24 cellular contexts compared by ENCODE assay signal in genomic region chr10:10207538-10207937, GRCh38.
"Had no signal": no experiment of that assay in that cellular context is flagged by ENCODE, and none has a peak within 500 bp of the region (broad histone marks: within the 10 kb centered on the region; RNA-seq: fewer than 3 reads in every experiment).

No MANE protein-coding gene starts in this region.

- H3K9me3 ChIP-seq: Peyer's patch, SJCRH30 had no signal

- ATAC-seq: Right ventricle myocardium inferior, SK-N-SH treated with all-trans-retinoic acid at 6 μM for 48 hours had no signal

- H3K4me3 ChIP-seq: PC-9, Peyer's patch, SJCRH30 had no signal

- H3K4me1 ChIP-seq: Peyer's patch, SJCRH30 had no signal

- H3K4me2 ChIP-seq: PC-9 had no signal

- DNase-seq: IMR-90, Kasumi-1, KG1, MM.1S, NCI-H1048, NCI-H1105, NCI-H1417, NCI-H1436 treated with DMSO at 0.1 percent for 48 hours, NCI-H1694 treated with DMSO at 0.1 percent for 48 hours, NCI-H1930, NCI-H2081, NCI-H2107, NCI-H2227 treated with DMSO at 0.1 percent for 48 hours, NCI-H524, NCI-H526 treated with DMSO at 0.1 percent for 48 hours, NCI-H774, OCI-M1, PC-9, Peyer's patch, SHP77 treated with DMSO at 0.1 percent for 48 hours, SJCRH30, T-helper 1 cell had no signal

- H3K27ac ChIP-seq: PC-9, Peyer's patch, SJCRH30 had no signal

- H2AFZ ChIP-seq: PC-9 had no signal

- H3K36me3 ChIP-seq: Peyer's patch, SJCRH30 had no signal

- H3K27me3 ChIP-seq: Peyer's patch, SJCRH30 had no signal
